9 cellular contexts compared by ENCODE assay signal in genomic region chr5:106843812-106844416, GRCh38.
A peak's percentile ranks its signal among the peaks of the same experiment; 100 is the strongest.
DNase-seq lines count a peak whose midpoint lies in the region; ATAC-seq and TF ChIP-seq lines count a peak whose summit lies in the region.
"Had no signal": no experiment of that assay in that cellular context is flagged by ENCODE, and none has a peak within 500 bp of the region (broad histone marks: within the 10 kb centered on the region; RNA-seq: fewer than 3 reads in every experiment).

No MANE protein-coding gene starts in this region.

- H3K79me2 ChIP-seq in osteoblast (ENCODE audit: insufficient read depth, low read length): no peaks in the 10 kb centered on the region

- H3K36me3 ChIP-seq in RWPE2 (ENCODE audit: low read depth) (no peaks in the 10 kb centered on the region), osteoblast (ENCODE audit: insufficient read depth, low read length) (no peaks in the 10 kb centered on the region)

- in situ Hi-C loops in Caki2 (cut with HindIII; ENCODE audit: low pct_unique_long_range_greater_than_20kb, low sequenced_read_pairs): no loop called here

- H3K4me3 ChIP-seq in RWPE2 (ENCODE audit: severe bottlenecking) (no peak overlapping the region), osteoblast (ENCODE audit: insufficient read depth, low read length) (no peak overlapping the region)

- TF ChIP-seq CTCF in RWPE2 (IDR thresholded peaks at IDR 0.05; ENCODE audit: poor library complexity, severe bottlenecking) (peak; percentile 66), osteoblast (IDR thresholded peaks at IDR 0.05; ENCODE audit: extremely low read depth, low read depth, low read length) (no peak), omental fat pad (IDR thresholded peaks at IDR 0.05) (no peak)

- no peak overlapping the region for H3K4me2 ChIP-seq in osteoblast (ENCODE audit: insufficient read depth, low read length)

- DNase-seq in Caki2 (ENCODE audit: low read depth) (peak; percentile 35), RWPE2 (ENCODE audit: low spot score) (no peak), iPS DF 4.7 (ENCODE audit: extremely low read depth, low spot score) (peak; percentile 16), osteoblast (ENCODE audit: insufficient read length, low spot score, missing footprints) (no peak), omental fat pad (ENCODE audit: low spot score) (no peak), GM19240 (ENCODE audit: insufficient read length, low spot score) (no peak)
- DNase-seq: cerebellar nuclear complex had no signal

- no peak overlapping the region for H2AFZ ChIP-seq in osteoblast (ENCODE audit: low read length)

- peaks cover 3% of the 10 kb centered on the region for H3K27me3 ChIP-seq in RWPE2 (ENCODE audit: insufficient read depth, poor library complexity, severe bottlenecking)
- no peaks in the 10 kb centered on the region for H3K27me3 ChIP-seq in osteoblast (ENCODE audit: insufficient read depth, low read length)

- H4K20me1 ChIP-seq in osteoblast (ENCODE audit: insufficient read depth, low read length): no peaks in the 10 kb centered on the region

- H3K4me1 ChIP-seq in RWPE2 (ENCODE audit: insufficient read depth, poor library complexity, severe bottlenecking) (no peaks in the 10 kb centered on the region), osteoblast (ENCODE audit: insufficient read depth, low read length) (no peaks in the 10 kb centered on the region)

- no peaks in the 10 kb centered on the region for H3K9me3 ChIP-seq in RWPE2 (ENCODE audit: severe bottlenecking)
- H3K9me3 ChIP-seq in osteoblast (ENCODE audit: low read depth, low read length): no peaks in the 10 kb centered on the region

- H3K27ac ChIP-seq in RWPE2 (ENCODE audit: poor library complexity, severe bottlenecking) (no peak overlapping the region), osteoblast (ENCODE audit: low read depth, low read length) (no peak overlapping the region)

- ATAC-seq in HG02588 (IDR thresholded peaks at IDR 0.05; ENCODE audit: unreplicated experiment): peak; percentile 50
- peak; percentile 90 for ATAC-seq in RWPE2 (ENCODE audit: low read depth)
- no peak for ATAC-seq in omental fat pad (ENCODE audit: low FRiP score)
- no peak for ATAC-seq in GM21825 (IDR thresholded peaks at IDR 0.05; ENCODE audit: unreplicated experiment)

Comparison
In these comparisons a context has a peak if more than half of its experiments do, and no peak if none do; other contexts are left out.
1. DNase-seq: peak in Caki2 (single experiment) and iPS DF 4.7 (single experiment); none in RWPE2 (single experiment), osteoblast (single experiment), omental fat pad (single experiment) and GM19240 (single experiment).
2. ATAC-seq: peak in HG02588 (single experiment) and RWPE2 (single experiment); none in omental fat pad (single experiment) and GM21825 (single experiment).